17 cellular contexts compared by ENCODE assay signal in genomic region chr5:145450286-145450969, GRCh38.
"Had no signal": no experiment of that assay in that cellular context is flagged by ENCODE, and none has a peak within 500 bp of the region (broad histone marks: within the 10 kb centered on the region; RNA-seq: fewer than 3 reads in every experiment).

No MANE protein-coding gene starts in this region.

- H3K36me3 ChIP-seq: colonic mucosa, vagina, WERI-Rb-1 had no signal

- DNase-seq: activated CD4-positive, alpha-beta T cell treated with anti-CD3 and anti-CD28 coated beads for 1 hour; activated CD8-positive, alpha-beta memory T cell treated with anti-CD3 and anti-CD28 coated beads for 24 hours; activated CD8-positive, alpha-beta memory T cell treated with anti-CD3 and anti-CD28 coated beads, Interleukin-2, amount 50 U/mL, for 48 hours; activated gamma-delta T cell treated with Interleukin-2 at 50 U/mL for 16 hours; activated T-cell treated with anti-CD3 and anti-CD28 coated beads, Interleukin-2, amount 50 U/mL, for 72 hours; central memory CD4-positive, alpha-beta T cell; colonic mucosa; retina; stimulated activated CD4-positive, alpha-beta T cell treated with anti-CD3 and anti-CD28 coated beads, Interleukin-2, amount 100 ng/mL, for 24 hours; T-helper 2 cell; trophoblast cell; WERI-Rb-1 had no signal

- H3K4me1 ChIP-seq: colonic mucosa, vagina had no signal

- H3K9me3 ChIP-seq: colonic mucosa, vagina had no signal

- H3K27me3 ChIP-seq: colonic mucosa, vagina had no signal

- H3K27ac ChIP-seq: colonic mucosa, vagina, WERI-Rb-1 had no signal

- ATAC-seq: activated T-cell treated with anti-CD3 and anti-CD28 coated beads, Interleukin-2, amount 50 U/mL, for 72 hours; esophagus mucosa; left lobe of liver; natural killer cell treated with Interleukin-12 subunit alpha and Interleukin-12 subunit beta and Interleukin-15 and Interleukin-18, amount 100 ng/mL, for 72 hours had no signal

- H3K4me3 ChIP-seq: colonic mucosa, lung, vagina had no signal
